Comparison of ENCODE assay signal across 11 cellular contexts in the genomic region with DNA sequence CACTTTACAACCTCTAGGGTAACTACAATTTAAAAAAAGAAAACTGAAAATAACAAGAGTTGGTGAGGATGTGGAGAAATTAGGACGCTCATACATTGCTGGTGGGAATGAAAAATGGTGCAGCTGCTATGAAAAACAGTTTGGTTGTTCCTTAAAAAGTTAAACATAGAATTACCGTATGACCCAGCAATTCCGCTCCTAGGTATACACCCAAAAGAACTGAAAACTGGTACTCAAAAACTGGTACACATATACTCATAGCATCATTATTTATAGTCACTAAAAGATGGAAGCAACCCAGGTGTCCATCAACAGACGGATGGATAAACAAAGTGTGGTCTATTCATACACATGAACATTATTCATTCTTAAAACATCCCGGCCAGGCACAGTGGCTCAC. TPM values are rescaled to one million over a fixed set of nuclear protein-coding genes. Genes with fewer than 3 reads are reported as not detected.
"Had no signal": no experiment of that assay in that cellular context is flagged by ENCODE, and none has a peak within 500 bp of the region (broad histone marks: within the 10 kb centered on the region; RNA-seq: fewer than 3 reads in every experiment).

No MANE protein-coding gene starts in this region.

- FAIRE-seq: HepG2, HTR-8/SVneo, K562 had no signal

- H3K4me3 Mint-ChIP-seq: IgD-negative memory B cell had no signal

- H3K4me3 ChIP-seq: K562 had no signal

- H3K4me1 Mint-ChIP-seq: IgD-negative memory B cell had no signal

- ATAC-seq: HepG2, K562 had no signal

- H3K27ac ChIP-seq: HL-60, KMS-11 had no signal

- H3K36me3 Mint-ChIP-seq: IgD-negative memory B cell had no signal

- H3K4me2 ChIP-seq: KMS-11 had no signal

- H3K27ac Mint-ChIP-seq: IgD-negative memory B cell had no signal

- DNase-seq: IMR-90, KBM-7, KG1 had no signal

RNA-seq across cellular contexts. Expression of a gene that starts 42.9 kb away (rescaled TPM):
- total RNA-seq: HT-29, HT1080, IMR-90 had no signal
- polyA plus RNA-seq: IMR-90 had no signal
